In genomic region chr18:79694206-79694894, GRCh38 we compare ENCODE assay signal across 7 cellular contexts. TPM values are rescaled to one million over a fixed set of nuclear protein-coding genes. Genes with fewer than 3 reads are reported as not detected.
A peak's percentile ranks its signal among the peaks of the same experiment; 100 is the strongest.
DNase-seq lines count a peak whose midpoint lies in the region; ATAC-seq and TF ChIP-seq lines count a peak whose summit lies in the region.
"Not testable (repeated sequence)": the region's sequence is repeated elsewhere in the genome, so short reads cannot be mapped to it uniquely, and the experiment has no call there.

No MANE protein-coding gene starts in this region.

- H3K23ac ChIP-seq in IMR-90 (ENCODE audit: low read depth, low read length): not testable (repeated sequence)

- CTCF ChIA-PET in AG04450 (lab: Charles Lee); IMR-90 (lab: Yijun Ruan, JAX); naive thymus-derived CD4-positive, alpha-beta T cell (lab: Charles Lee): not testable (repeated sequence)

- not testable (repeated sequence) for H3K56ac ChIP-seq in IMR-90 (ENCODE audit: extremely low read depth, insufficient read depth, low read length)

- ATAC-seq in IMR-90 (ENCODE audit: low read depth): peak; percentile 67
- ATAC-seq in activated T-cell treated with anti-CD3 and anti-CD28 coated beads, Interleukin-2, amount 50 U/mL, for 72 hours (replicated peaks in 1 of 2); stimulated activated effector memory CD8-positive, alpha-beta T cell treated with anti-CD3 and anti-CD28 coated beads, Interleukin-12 subunit alpha, Interleukin-12 subunit beta, amount 100 ng/mL, for 72 hours: not testable (repeated sequence)
- ATAC-seq in naive thymus-derived CD4-positive, alpha-beta T cell: peak; percentile 22

- H2BK120ac ChIP-seq in IMR-90 (ENCODE audit: low read depth, low read length): peak overlapping the region; percentile 84

- not testable (repeated sequence) for H3K9ac ChIP-seq in IMR-90 (ENCODE audit: low read depth, low read length)

- H2AFZ ChIP-seq in IMR-90 (replicated peaks; ENCODE audit: low read length, poor library complexity): not testable (repeated sequence)

- peaks cover 52% of the 10 kb centered on the region for H4K20me1 ChIP-seq in IMR-90 (ENCODE audit: insufficient read depth, low read length)

- not testable (repeated sequence) for H3K18ac ChIP-seq in IMR-90 (ENCODE audit: low read depth, low read length)

- H3K4me3 Mint-ChIP-seq in activated T-cell treated with anti-CD3 and anti-CD28 coated beads, Interleukin-2, amount 50 U/mL, for 72 hours; naive thymus-derived CD4-positive, alpha-beta T cell; stimulated activated effector memory CD8-positive, alpha-beta T cell treated with anti-CD3 and anti-CD28 coated beads, Interleukin-12 subunit alpha, Interleukin-12 subunit beta, amount 100 ng/mL, for 72 hours: not testable (repeated sequence)
- peak overlapping the region; percentile 33 for H3K4me3 Mint-ChIP-seq in chondrocyte (ENCODE audit: unreplicated experiment)

- peaks cover 11 to 63% of the 10 kb centered on the region in 2 experiments for H3K79me1 ChIP-seq in IMR-90 (ENCODE audit: low read depth in 1 of 2, low read length in 2 of 2)

- not testable (repeated sequence) for H2AK9ac ChIP-seq in IMR-90 (replicated peaks; ENCODE audit: low read depth, low read length, poor library complexity)

- dilution Hi-C loops in IMR-90 (cut with HindIII; ENCODE audit: low sequenced_read_pairs, unreplicated experiment): not testable (repeated sequence)

- H2AK5ac ChIP-seq in IMR-90 (ENCODE audit: low read depth, low read length): not testable (repeated sequence)

- H3K9me3 Mint-ChIP-seq in activated T-cell treated with anti-CD3 and anti-CD28 coated beads, Interleukin-2, amount 50 U/mL, for 72 hours; chondrocyte (ENCODE audit: low read depth); naive thymus-derived CD4-positive, alpha-beta T cell; stimulated activated effector memory CD8-positive, alpha-beta T cell treated with anti-CD3 and anti-CD28 coated beads, Interleukin-12 subunit alpha, Interleukin-12 subunit beta, amount 100 ng/mL, for 72 hours: not testable (repeated sequence)

- H3K4me3 ChIP-seq in AG04450 (ENCODE audit: low read depth, low read length); IMR-90 (ENCODE audit: insufficient read depth, low read depth, low read length); left ventricle myocardium inferior; naive thymus-derived CD4-positive, alpha-beta T cell (ENCODE audit: low read length): not testable (repeated sequence)

- H3K27ac Mint-ChIP-seq in activated T-cell treated with anti-CD3 and anti-CD28 coated beads, Interleukin-2, amount 50 U/mL, for 72 hours: peak overlapping the region; percentile 54
- H3K27ac Mint-ChIP-seq in chondrocyte (ENCODE audit: unreplicated experiment): peak overlapping the region; percentile 96
- H3K27ac Mint-ChIP-seq in naive thymus-derived CD4-positive, alpha-beta T cell: not testable (repeated sequence)
- peak overlapping the region; percentile 20 for H3K27ac Mint-ChIP-seq in stimulated activated effector memory CD8-positive, alpha-beta T cell treated with anti-CD3 and anti-CD28 coated beads, Interleukin-12 subunit alpha, Interleukin-12 subunit beta, amount 100 ng/mL, for 72 hours

- H2BK20ac ChIP-seq in IMR-90 (ENCODE audit: low read depth, low read length): 0 out of 2 replicates have a peak overlapping the region, but pooled peaks have one; percentile 57

- not testable (repeated sequence) for H3K27me3 Mint-ChIP-seq in activated T-cell treated with anti-CD3 and anti-CD28 coated beads, Interleukin-2, amount 50 U/mL, for 72 hours (ENCODE audit: low read depth); chondrocyte (ENCODE audit: low read depth); naive thymus-derived CD4-positive, alpha-beta T cell

- not testable (repeated sequence) for DNase-seq in AG04450 (ENCODE audit: low read depth, low spot score); activated T-cell treated with anti-CD3 and anti-CD28 coated beads, Interleukin-2, amount 50 U/mL, for 72 hours; left ventricle myocardium inferior; naive thymus-derived CD4-positive, alpha-beta T cell; stimulated activated effector memory CD8-positive, alpha-beta T cell treated with anti-CD3 and anti-CD28 coated beads, Interleukin-12 subunit alpha, Interleukin-12 subunit beta, amount 100 ng/mL, for 72 hours (ENCODE audit: low spot score in 2 of 2)
- DNase-seq in IMR-90 (peak; percentile 60), chondrocyte (ENCODE audit: low spot score) (peak; percentile 64)

- intact Hi-C loops in IMR-90 (cut with micrococcal nuclease): loop anchor here (1.0 to 10.0 kb wide), 2 partner anchors 97 to 340 kb away; partner anchors contain the start of gene RBFA
- intact Hi-C loops in left ventricle myocardium inferior (cut with micrococcal nuclease); naive thymus-derived CD4-positive, alpha-beta T cell (cut with micrococcal nuclease): not testable (repeated sequence)

- H3K9me1 ChIP-seq in IMR-90 (ENCODE audit: insufficient read depth, low read length): peaks cover 20% of the 10 kb centered on the region

- H3K36me3 ChIP-seq in IMR-90 (ENCODE audit: control insufficient read depth, insufficient read depth, low read length) (peaks cover 26% of the 10 kb centered on the region), left ventricle myocardium inferior (peaks cover 39% of the 10 kb centered on the region)
- peaks cover 9 to 46% (median 15%) of the 10 kb centered on the region in 3 experiments for H3K36me3 ChIP-seq in naive thymus-derived CD4-positive, alpha-beta T cell (ENCODE audit: control insufficient read depth in 2 of 3, insufficient read depth in 3 of 3, low read length in 3 of 3)

- H2BK15ac ChIP-seq in IMR-90 (ENCODE audit: low read depth, low read length): not testable (repeated sequence)

- WGBS in IMR-90 (ENCODE audit: extremely low coverage in 2 of 2, insufficient read length in 1 of 2), 2 experiments: 45% methylated on average over 4 of the region's 32 CpGs; no CpG with 5 or more reads in 1 of the 2 experiments

- POLR2A ChIA-PET in AG04450 (lab: Yijun Ruan, JAX); IMR-90 (lab: Charles Lee; ENCODE audit: unreplicated experiment); naive thymus-derived CD4-positive, alpha-beta T cell (lab: Charles Lee): not testable (repeated sequence)

- H3K4me1 ChIP-seq in IMR-90 (ENCODE audit: control insufficient read depth, insufficient read depth, low read length) (peaks cover 18% of the 10 kb centered on the region), left ventricle myocardium inferior (peaks cover 14% of the 10 kb centered on the region)
- H3K4me1 ChIP-seq in naive thymus-derived CD4-positive, alpha-beta T cell (ENCODE audit: control insufficient read depth in 2 of 2, insufficient read depth in 2 of 2, low read length in 2 of 2): not testable (repeated sequence)

- H3K27ac ChIP-seq in AG04450 (ENCODE audit: low read depth, low read length) (peak overlapping the region; percentile 78), IMR-90 (ENCODE audit: insufficient read depth, low read length) (peak overlapping the region; percentile 43; the same call in 1 of the 2 replicates), left ventricle myocardium inferior (replicated peaks) (peak overlapping the region; percentile 59)
- not testable (repeated sequence) for H3K27ac ChIP-seq in naive thymus-derived CD4-positive, alpha-beta T cell (ENCODE audit: low read depth, low read length)

- in situ Hi-C loops in IMR-90 (cut with MboI; ENCODE audit: low sequenced_read_pairs): not testable (repeated sequence)

- H4K91ac ChIP-seq in IMR-90 (ENCODE audit: insufficient read depth, low read depth, low read length): not testable (repeated sequence)

- TF ChIP-seq POLR2A in IMR-90 (IDR thresholded peaks at IDR 0.05; ENCODE audit: low read depth, low read length): not testable (repeated sequence)

- H4K8ac ChIP-seq in IMR-90 (ENCODE audit: low read depth in 2 of 2, low read length in 2 of 2): 0 out of 4 replicates have a peak overlapping the region, but pooled peaks of 1 of the 2 experiments have one; percentile 24

- not testable (repeated sequence) for H3K27me3 ChIP-seq in AG04450 (ENCODE audit: control insufficient read depth, insufficient read depth, low read length); IMR-90 (ENCODE audit: control insufficient read depth, insufficient read depth, low read length); left ventricle myocardium inferior (ENCODE audit: low read depth); naive thymus-derived CD4-positive, alpha-beta T cell (ENCODE audit: control insufficient read depth in 2 of 2, insufficient read depth in 2 of 2, low read length in 2 of 2)

- BruUV-seq in IMR-90 (replicated peaks; lab: Mats Ljungman, UMichigan): not testable (repeated sequence)

- H3K36me3 Mint-ChIP-seq in activated T-cell treated with anti-CD3 and anti-CD28 coated beads, Interleukin-2, amount 50 U/mL, for 72 hours (ENCODE audit: insufficient read depth in 2 of 2): not testable (repeated sequence)
- H3K36me3 Mint-ChIP-seq in chondrocyte (ENCODE audit: low read depth): peaks cover 13% of the 10 kb centered on the region
- peaks cover 0 to 30% (median 0%) of the 10 kb centered on the region in 5 donors for H3K36me3 Mint-ChIP-seq in naive thymus-derived CD4-positive, alpha-beta T cell
- peaks cover 64% of the 10 kb centered on the region for H3K36me3 Mint-ChIP-seq in stimulated activated effector memory CD8-positive, alpha-beta T cell treated with anti-CD3 and anti-CD28 coated beads, Interleukin-12 subunit alpha, Interleukin-12 subunit beta, amount 100 ng/mL, for 72 hours

- H2BK5ac ChIP-seq in IMR-90 (ENCODE audit: low read depth, low read length, poor library complexity, severe bottlenecking): peak overlapping the region; percentile 17

- not testable (repeated sequence) for H3K9me3 ChIP-seq in AG04450 (ENCODE audit: control insufficient read depth, insufficient read depth, low read length); IMR-90 (ENCODE audit: control insufficient read depth, insufficient read depth, low read length); left ventricle myocardium inferior (replicated peaks); naive thymus-derived CD4-positive, alpha-beta T cell (ENCODE audit: control insufficient read depth in 2 of 3, low read length in 3 of 3)

- H4K5ac ChIP-seq in IMR-90 (ENCODE audit: low read depth, low read length): not testable (repeated sequence)

- H3K14ac ChIP-seq in IMR-90 (replicated peaks; ENCODE audit: low read depth, low read length): peak overlapping the region; percentile 63; the same call in 1 of the 2 replicates

- TF ChIP-seq CTCF in AG04450 (IDR thresholded peaks at IDR 0.05; ENCODE audit: low read depth, low read length); IMR-90 (conservative IDR thresholded peaks at IDR 0.05; ENCODE audit: low read depth, low read length); chondrocyte (IDR thresholded peaks at IDR 0.05); left ventricle myocardium inferior (IDR thresholded peaks at IDR 0.05; ENCODE audit: borderline replicate concordance): not testable (repeated sequence)

- not testable (repeated sequence) for TF ChIP-seq RAD21 in IMR-90 (IDR thresholded peaks at IDR 0.05; ENCODE audit: low read length)

- H3K4ac ChIP-seq in IMR-90 (ENCODE audit: low read depth, low read length): not testable (repeated sequence)

- H3K4me2 ChIP-seq in IMR-90 (ENCODE audit: low read depth, low read length): not testable (repeated sequence)

- peaks cover 27% of the 10 kb centered on the region for H3K4me1 Mint-ChIP-seq in activated T-cell treated with anti-CD3 and anti-CD28 coated beads, Interleukin-2, amount 50 U/mL, for 72 hours (ENCODE audit: low read depth)
- peaks cover 43% of the 10 kb centered on the region for H3K4me1 Mint-ChIP-seq in chondrocyte (ENCODE audit: low read depth)
- H3K4me1 Mint-ChIP-seq in naive thymus-derived CD4-positive, alpha-beta T cell: peaks cover 12 to 34% (median 26%) of the 10 kb centered on the region in 7 donors
- H3K4me1 Mint-ChIP-seq in stimulated activated effector memory CD8-positive, alpha-beta T cell treated with anti-CD3 and anti-CD28 coated beads, Interleukin-12 subunit alpha, Interleukin-12 subunit beta, amount 100 ng/mL, for 72 hours: peaks cover 28% of the 10 kb centered on the region

RNA-seq across cellular contexts. Expression of gene CTDP1, which starts 14.7 kb away (rescaled TPM):
- polyA plus RNA-seq in AG04450 (2011; rRNA removed) (8.4 and 10.0 TPM in 2 replicates), IMR-90 (2012; rRNA removed) (13.4 and 14.5 TPM in 2 replicates)
- polyA minus RNA-seq in AG04450 (2011; rRNA and poly(A)+ RNA removed): 9.9 and 15.2 TPM in 2 replicates
- total RNA-seq in IMR-90 (2012; rRNA removed) (17.5 and 17.6 TPM in 2 replicates), chondrocyte (20.0 to 21.0 TPM (median 20.9 TPM) in 3 replicates), left ventricle myocardium inferior (7.5 TPM)
- polyA plus RNA-seq in IMR-90 (2012; cell fraction: cytosol; rRNA removed): 10.6 and 13.3 TPM in 2 replicates
- polyA plus RNA-seq in IMR-90 (2012; cell fraction: nucleus; rRNA removed; ENCODE audit: low replicate concordance): 23.9 and 32.2 TPM in 2 replicates
- total RNA-seq in activated T-cell treated with anti-CD3 and anti-CD28 coated beads, Interleukin-2, amount 50 U/mL, for 72 hours: 100 to 1,000 TPM in 1 of 2 donors, 10 to 100 TPM in 1; 30.1 to 103 TPM
- 10 to 100 TPM; 38.8 to 75.3 (median 41.2) TPM for total RNA-seq in naive thymus-derived CD4-positive, alpha-beta T cell
- 10 to 100 TPM; 11.6 to 30.6 TPM for polyA plus RNA-seq in naive thymus-derived CD4-positive, alpha-beta T cell
